1 cellular context compared by ENCODE assay signal in genomic region chr11:16749092-16749491, GRCh38.
TF ChIP-seq lines count a peak whose summit lies in the region.

No MANE protein-coding gene starts in this region.

TF ChIP-seq in HepG2, 621 proteins besides CTCF, POLR2A, EP300 and RAD21 (continued from another document):
- TF ChIP-seq ELK4 (CRISPR knock-in tag; IDR thresholded peaks at IDR 0.05; ENCODE audit: borderline replicate concordance) (no peak), MAFK (conservative IDR thresholded peaks at IDR 0.05 in 1 of 2, IDR thresholded peaks at IDR 0.05 in 1 of 2; ENCODE audit: low read length in 2 of 2) (peak; percentile 23 to 67; a peak in 2 of 4 replicates), ZSCAN20 (CRISPR knock-in tag; IDR thresholded peaks at IDR 0.05; ENCODE audit: borderline replicate concordance) (no peak), PHF8 (CRISPR knock-in tag; IDR thresholded peaks at IDR 0.05) (no peak), ZNF30 (CRISPR knock-in tag; IDR thresholded peaks at IDR 0.05) (no peak), ZNF749 (CRISPR knock-in tag; IDR thresholded peaks at IDR 0.05; ENCODE audit: borderline replicate concordance) (no peak), NFE2L1 (CRISPR knock-in tag; IDR thresholded peaks at IDR 0.05; ENCODE audit: borderline replicate concordance) (no peak)
- TF ChIP-seq, protein P1, sequence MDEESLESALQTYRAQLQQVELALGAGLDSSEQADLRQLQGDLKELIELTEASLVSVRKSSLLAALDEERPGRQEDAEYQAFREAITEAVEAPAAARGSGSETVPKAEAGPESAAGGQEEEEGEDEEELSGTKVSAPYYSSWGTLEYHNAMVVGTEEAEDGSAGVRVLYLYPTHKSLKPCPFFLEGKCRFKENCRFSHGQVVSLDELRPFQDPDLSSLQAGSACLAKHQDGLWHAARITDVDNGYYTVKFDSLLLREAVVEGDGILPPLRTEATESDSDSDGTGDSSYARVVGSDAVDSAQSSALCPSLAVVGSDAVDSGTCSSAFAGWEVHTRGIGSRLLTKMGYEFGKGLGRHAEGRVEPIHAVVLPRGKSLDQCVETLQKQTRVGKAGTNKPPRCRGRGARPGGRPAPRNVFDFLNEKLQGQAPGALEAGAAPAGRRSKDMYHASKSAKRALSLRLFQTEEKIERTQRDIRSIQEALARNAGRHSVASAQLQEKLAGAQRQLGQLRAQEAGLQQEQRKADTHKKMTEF (CRISPR knock-in tag; IDR thresholded peaks at IDR 0.05): no peak
- TF ChIP-seq, protein P2, sequence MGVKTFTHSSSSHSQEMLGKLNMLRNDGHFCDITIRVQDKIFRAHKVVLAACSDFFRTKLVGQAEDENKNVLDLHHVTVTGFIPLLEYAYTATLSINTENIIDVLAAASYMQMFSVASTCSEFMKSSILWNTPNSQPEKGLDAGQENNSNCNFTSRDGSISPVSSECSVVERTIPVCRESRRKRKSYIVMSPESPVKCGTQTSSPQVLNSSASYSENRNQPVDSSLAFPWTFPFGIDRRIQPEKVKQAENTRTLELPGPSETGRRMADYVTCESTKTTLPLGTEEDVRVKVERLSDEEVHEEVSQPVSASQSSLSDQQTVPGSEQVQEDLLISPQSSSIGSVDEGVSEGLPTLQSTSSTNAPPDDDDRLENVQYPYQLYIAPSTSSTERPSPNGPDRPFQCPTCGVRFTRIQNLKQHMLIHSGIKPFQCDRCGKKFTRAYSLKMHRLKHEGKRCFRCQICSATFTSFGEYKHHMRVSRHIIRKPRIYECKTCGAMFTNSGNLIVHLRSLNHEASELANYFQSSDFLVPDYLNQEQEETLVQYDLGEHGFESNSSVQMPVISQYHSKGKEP (CRISPR knock-in tag; IDR thresholded peaks at IDR 0.05): no peak
TF ChIP-seq in HepG2: peak in this region for 2.
